ENCODE assay signal across 34 cellular contexts in the genomic region with DNA sequence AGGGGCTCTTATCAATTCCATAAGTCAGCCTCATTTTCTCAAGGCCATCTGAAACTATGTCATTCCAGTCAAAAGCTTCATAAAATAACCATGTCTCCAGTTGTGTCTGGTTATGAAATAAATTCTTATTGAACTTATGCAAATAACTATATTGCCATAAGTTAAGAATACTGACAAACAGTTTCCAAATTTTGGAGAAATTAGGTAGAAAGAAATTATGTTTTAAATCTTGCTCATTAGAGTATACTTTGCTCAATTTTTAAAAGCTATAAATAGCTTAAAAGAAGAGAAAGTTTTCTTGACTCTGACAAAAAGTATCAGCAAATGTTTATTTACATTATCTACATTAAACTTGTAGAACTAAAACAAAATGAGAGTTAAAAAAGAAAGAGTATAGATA.
"Had no signal": no experiment of that assay in that cellular context is flagged by ENCODE, and none has a peak within 500 bp of the region (broad histone marks: within the 10 kb centered on the region; RNA-seq: fewer than 3 reads in every experiment).

No MANE protein-coding gene starts in this region.

- H3K27me3 ChIP-seq: breast epithelium, cardiac muscle cell, dorsolateral prefrontal cortex, esophagus muscularis mucosa, foreskin keratinocyte, gastrocnemius medialis, heart right ventricle, hepatocyte had no signal

- DNase-seq: activated CD4-positive, alpha-beta T cell treated with anti-CD3 and anti-CD28 coated beads for 1 hour; activated CD4-positive, alpha-beta T cell treated with anti-CD3 and anti-CD28 coated beads for 4 hours; activated CD4-positive, alpha-beta T cell treated with anti-CD3 and anti-CD28 coated beads, Interleukin-2, amount 10 ng/mL, durations not matched to agents 7 days and 5 days; activated CD4-positive, alpha-beta T cell treated with anti-CD3 and anti-CD28 coated beads, Interleukin-2, amount 50 U/mL, for 4 hours; activated CD8-positive, alpha-beta memory T cell treated with anti-CD3 and anti-CD28 coated beads for 24 hours; activated CD8-positive, alpha-beta T cell treated with anti-CD3 and anti-CD28 coated beads for 36 hours; activated effector memory CD4-positive, alpha-beta T cell treated with Interleukin-2 at 50 U/mL for 16 hours; activated gamma-delta T cell treated with Interleukin-2 at 50 U/mL for 16 hours; activated naive CD4-positive, alpha-beta T cell treated with anti-CD3 and anti-CD28 coated beads, Interleukin-2, amount 50 U/mL, for 16 hours; activated naive CD4-positive, alpha-beta T cell treated with Interleukin-2 at 50 U/mL for 16 hours; activated T-cell treated with anti-CD3 and anti-CD28 coated beads, Interleukin-2, amount 50 U/mL, for 4 hours; amygdala; aorta; central memory CD4-positive, alpha-beta T cell; cerebellar nuclear complex; dorsolateral prefrontal cortex; effector memory CD4-positive, alpha-beta T cell; endodermal cell; erythroblast; foreskin keratinocyte; gastrocnemius medialis; heart right ventricle; T-helper 2 cell had no signal

- H3K4me3 Mint-ChIP-seq: activated CD4-positive, alpha-beta T cell treated with anti-CD3 and anti-CD28 coated beads, Interleukin-2, amount 10 ng/mL, durations not matched to agents 7 days and 5 days; activated CD8-positive, alpha-beta T cell treated with anti-CD3 and anti-CD28 coated beads for 36 hours; activated naive CD8-positive, alpha-beta T cell; activated T-cell treated with anti-CD3 and anti-CD28 coated beads, Interleukin-2, amount 50 U/mL, for 4 hours; activated T-helper 17 cell treated with anti-CD3 and anti-CD28 coated beads, Interleukin-2, amount 50 U/mL, for 72 hours; brain; dendritic cell treated with granulocyte-macrophage colony-stimulating factor and Interleukin-4, amounts not matched to agents 40 ng/mL and 50 ng/mL, for 4 days; endodermal cell; WTC11 had no signal

- H3K27me3 Mint-ChIP-seq: activated CD4-positive, alpha-beta T cell treated with anti-CD3 and anti-CD28 coated beads, Interleukin-2, amount 10 ng/mL, durations not matched to agents 7 days and 5 days; activated naive CD8-positive, alpha-beta T cell; activated T-helper 17 cell treated with anti-CD3 and anti-CD28 coated beads, Interleukin-2, amount 50 U/mL, for 72 hours; brain; dendritic cell treated with granulocyte-macrophage colony-stimulating factor and Interleukin-4, amounts not matched to agents 40 ng/mL and 50 ng/mL, for 4 days had no signal

- H3K4me1 ChIP-seq: breast epithelium, esophagus muscularis mucosa, foreskin keratinocyte, gastrocnemius medialis, heart right ventricle had no signal

- H3K4me1 Mint-ChIP-seq: activated CD4-positive, alpha-beta T cell treated with anti-CD3 and anti-CD28 coated beads, Interleukin-2, amount 10 ng/mL, durations not matched to agents 7 days and 5 days; activated T-helper 17 cell treated with anti-CD3 and anti-CD28 coated beads, Interleukin-2, amount 50 U/mL, for 72 hours; brain had no signal

- H3K27ac Mint-ChIP-seq: activated CD4-positive, alpha-beta T cell treated with anti-CD3 and anti-CD28 coated beads, Interleukin-2, amount 10 ng/mL, durations not matched to agents 7 days and 5 days; activated CD8-positive, alpha-beta T cell treated with anti-CD3 and anti-CD28 coated beads for 36 hours; activated naive CD8-positive, alpha-beta T cell; activated T-helper 17 cell treated with anti-CD3 and anti-CD28 coated beads, Interleukin-2, amount 50 U/mL, for 72 hours; brain; dendritic cell treated with granulocyte-macrophage colony-stimulating factor and Interleukin-4, amounts not matched to agents 40 ng/mL and 50 ng/mL, for 4 days; endodermal cell; WTC11 had no signal

- H3K27ac ChIP-seq: breast epithelium, cardiac muscle cell, coronary artery, dorsolateral prefrontal cortex, esophagus muscularis mucosa, foreskin keratinocyte, gastrocnemius medialis, heart right ventricle, hepatocyte, VCaP had no signal

- H3K36me3 ChIP-seq: breast epithelium, cardiac muscle cell, esophagus muscularis mucosa, gastrocnemius medialis had no signal

- ATAC-seq: activated CD8-positive, alpha-beta T cell treated with anti-CD3 and anti-CD28 coated beads for 36 hours; activated T-cell treated with anti-CD3 and anti-CD28 coated beads, Interleukin-2, amount 50 U/mL, for 4 hours; activated T-helper 17 cell treated with anti-CD3 and anti-CD28 coated beads, Interleukin-2, amount 50 U/mL, for 72 hours; foreskin keratinocyte; gastrocnemius medialis; heart right ventricle; WTC11 had no signal

- H3K4me3 ChIP-seq: breast epithelium, cardiac muscle cell, coronary artery, dorsolateral prefrontal cortex, esophagus muscularis mucosa, gastrocnemius medialis, heart right ventricle, hepatocyte had no signal
